ENCODE assay signal across 14 cellular contexts in genomic region chr7:66016131-66016461, GRCh38. TPM values are rescaled to one million over a fixed set of nuclear protein-coding genes. Genes with fewer than 3 reads are reported as not detected.
DNase-seq lines count a peak whose midpoint lies in the region; ATAC-seq, FAIRE-seq and TF ChIP-seq lines count a peak whose summit lies in the region.
"Had no signal": no experiment of that assay in that cellular context is flagged by ENCODE, and none has a peak within 500 bp of the region (broad histone marks: within the 10 kb centered on the region; RNA-seq: fewer than 3 reads in every experiment).

No MANE protein-coding gene starts in this region.

- no peak overlapping the region for H2AFZ ChIP-seq in HepG2 (ENCODE audit: low read length)

- TF ChIP-seq RAD21 in HepG2 (CRISPR knock-in tag; IDR thresholded peaks at IDR 0.05) = no peak

- no peaks in the 10 kb centered on the region for H3K36me3 ChIP-seq in HepG2 (replicated peaks in 1 of 2; ENCODE audit: control insufficient read depth in 1 of 2, insufficient read depth in 2 of 2, low read length in 2 of 2)
- no peaks in the 10 kb centered on the region for H3K36me3 ChIP-seq in adrenal gland (replicated peaks in 1 of 2)
- H3K36me3 ChIP-seq: ovary had no signal

- H3K27me3 ChIP-seq in HepG2 (ENCODE audit: control insufficient read depth in 1 of 2, insufficient read depth in 2 of 2, low read length in 2 of 2) (no peaks in the 10 kb centered on the region), adrenal gland (no peaks in the 10 kb centered on the region)
- H3K27me3 ChIP-seq: body of pancreas, ovary had no signal

- TF ChIP-seq CTCF in HepG2 (CRISPR knock-in tag; IDR thresholded peaks at IDR 0.05) (no peak), adrenal gland (IDR thresholded peaks at IDR 0.05) (no peak)

- BruUV-seq in HepG2 (replicated peaks; lab: Mats Ljungman, UMichigan) = no TSS peak

- WGBS in HepG2 (ENCODE audit: low lambda C conversion rate) = 19% methylated on average over 4 of the region's 4 CpGs
- WGBS in adrenal gland, 4 donors = 57 to 68% (median 59%) methylated on average over 4 of the region's 4 CpGs

- no peaks in the 10 kb centered on the region for H3K9me3 ChIP-seq in HepG2 (ENCODE audit: low read length)
- H3K9me3 ChIP-seq in adrenal gland (replicated peaks in 1 of 3) = no peaks in the 10 kb centered on the region
- H3K9me3 ChIP-seq: body of pancreas, ovary had no signal

- no peak overlapping the region for H3K9ac ChIP-seq in HepG2 (ENCODE audit: insufficient read depth, low read depth, low read length)
- H3K9ac ChIP-seq: KMS-11 had no signal

- H3K4me3 ChIP-seq in HepG2 (replicated peaks in 1 of 3; ENCODE audit: insufficient read depth in 1 of 3, low read depth in 2 of 3, low read length in 3 of 3) = no peak overlapping the region
- H3K4me3 ChIP-seq in adrenal gland = no peak overlapping the region
- H3K4me3 ChIP-seq: body of pancreas, ovary had no signal

- H3K4me1 ChIP-seq in HepG2 (ENCODE audit: insufficient read depth, low read length) = peaks cover 34% of the 10 kb centered on the region
- H3K4me1 ChIP-seq in adrenal gland (replicated peaks in 1 of 2) = no peaks in the 10 kb centered on the region
- H3K4me1 ChIP-seq: body of pancreas had no signal

- H3K4me2 ChIP-seq in HepG2 (ENCODE audit: low read depth, low read length) = peak overlapping the region; percentile 28
- H3K4me2 ChIP-seq: KMS-11 had no signal

- in situ Hi-C loops in HepG2 (cut with HindIII; ENCODE audit: extremely low pct_ligation_motif_present, low pct_unique_long_range_greater_than_20kb) = loop anchor here (25.0 kb wide), 1 partner anchor 279 kb away; no protein-coding TSS in a partner anchor

- intact Hi-C loops in HepG2 (cut with micrococcal nuclease; ENCODE audit: unreplicated experiment) (no loop called here), adrenal gland (cut with DNase I) (no loop called here)

- H3K79me2 ChIP-seq in HepG2 (ENCODE audit: insufficient read depth, low read length) = no peaks in the 10 kb centered on the region

- H3K27ac ChIP-seq in HepG2 (ENCODE audit: extremely low read length, insufficient read depth, low read length) (no peak overlapping the region), adrenal gland (no peak overlapping the region)
- H3K27ac ChIP-seq: body of pancreas, KMS-11, ovary had no signal

- no peak for TF ChIP-seq EP300 in HepG2 (IDR thresholded peaks at IDR 0.05; ENCODE audit: low read depth in 2 of 2, low read length in 2 of 2)
- no peak for TF ChIP-seq EP300 in HepG2 (CRISPR knock-in tag; IDR thresholded peaks at IDR 0.05; ENCODE audit: borderline replicate concordance)

- no peak for ATAC-seq in HepG2
- no peak for ATAC-seq in GM19351 (IDR thresholded peaks at IDR 0.05; ENCODE audit: unreplicated experiment)
- ATAC-seq: activated CD4-positive, alpha-beta T cell treated with anti-CD3 and anti-CD28 coated beads for 36 hours; body of pancreas had no signal

- no peaks in the 10 kb centered on the region for H4K20me1 ChIP-seq in HepG2 (ENCODE audit: insufficient read depth, low read length)

- CTCF ChIA-PET in HepG2 (lab: Yijun Ruan, JAX; ENCODE audit: low intra/inter-chr PET ratio, low total read pairs) = no interaction called here

- no peak for TF ChIP-seq POLR2A in HepG2 (IDR thresholded peaks at IDR 0.05; ENCODE audit: insufficient read depth in 1 of 2, low read depth in 2 of 2, low read length in 2 of 2)
- no peak for TF ChIP-seq POLR2A in adrenal gland (IDR thresholded peaks at IDR 0.05)

- no peak for FAIRE-seq in HepG2 (lab: Jason Lieb, UNC)

- POLR2A ChIA-PET in HepG2 (lab: Yijun Ruan, JAX) = no interaction called here

- DNase-seq in COLO829 (ENCODE audit: low spot score) = peak; percentile 28
- peak; percentile 94 for DNase-seq in M059J (ENCODE audit: low read depth)
- peak; percentile 85 for DNase-seq in dermis blood vessel endothelial cell
- DNase-seq in HepG2 (ENCODE audit: low spot score) = peak; percentile 54
- DNase-seq in adrenal gland = no peak
- no peak for DNase-seq in C1 segment of cervical spinal cord (lab: John Stamatoyannopoulos, UW)
- DNase-seq in NOMO-1 treated with dmso at 0.1 percent for 144 hours (lab: John Stamatoyannopoulos, UW; ENCODE audit: unreplicated experiment) = no peak
- DNase-seq: activated CD4-positive, alpha-beta T cell treated with anti-CD3 and anti-CD28 coated beads for 36 hours; body of pancreas; NCI-H2029; ovary; T-helper 1 cell had no signal

TF ChIP-seq in HepG2, 621 proteins besides CTCF, POLR2A, EP300 and RAD21:
- TF ChIP-seq SMAD9 (CRISPR knock-in tag; IDR thresholded peaks at IDR 0.05) (no peak), ATRX (CRISPR knock-in tag; IDR thresholded peaks at IDR 0.05; ENCODE audit: borderline replicate concordance) (no peak), PPARG (CRISPR knock-in tag; conservative IDR thresholded peaks at IDR 0.05) (0 out of 2 replicates have a peak, but pooled peaks have one; percentile 12), YEATS2 (CRISPR knock-in tag; IDR thresholded peaks at IDR 0.05; ENCODE audit: borderline replicate concordance) (no peak)

RNA-seq across cellular contexts. Expression of gene GUSB, which starts 34.1 kb away (rescaled TPM):
- total RNA-seq in M059J (2014; rRNA removed; shearing (Covaris generic)) = 48.5 and 52.8 TPM in 2 replicates
- total RNA-seq in dermis blood vessel endothelial cell = 40.2 and 48.1 TPM in 2 replicates
- 8.8 and 18.8 TPM in 2 replicates for total RNA-seq in HepG2 (2016; rRNA removed; fragmentation: Illumina TruSeq; extraction: Trizol)
- 11.7 and 12.8 TPM in 2 replicates for total RNA-seq in HepG2 (2016; cell fraction: cytosol; rRNA removed; fragmentation: Illumina TruSeq; extraction: Trizol; ENCODE audit: low read depth)
- total RNA-seq in HepG2 (2016; cell fraction: insoluble cytoplasmic fraction; rRNA removed; fragmentation: Illumina TruSeq; extraction: Trizol) = 7.4 and 20.2 TPM in 2 replicates
- 9.2 and 10.8 TPM in 2 replicates for total RNA-seq in HepG2 (2016; cell fraction: membrane; rRNA removed; fragmentation: Illumina TruSeq; extraction: Trizol)
- 26.0 and 31.3 TPM in 2 replicates for total RNA-seq in HepG2 (2016; cell fraction: nucleus; rRNA removed; fragmentation: Illumina TruSeq; extraction: Trizol)
- 57.6 and 60.0 TPM in 2 replicates for polyA plus RNA-seq in HepG2 (2011; rRNA removed)
- polyA plus RNA-seq in HepG2 (2011; cell fraction: cytosol; rRNA removed) = 46.9 and 57.2 TPM in 2 replicates
- polyA plus RNA-seq in HepG2 (2011; cell fraction: nucleus; rRNA removed) = 214 and 218 TPM in 2 replicates
- polyA plus RNA-seq in HepG2 (2012) = 46.7 and 48.2 TPM in 2 replicates
- polyA plus RNA-seq in HepG2 (2016; cell fraction: cytosol; fragmentation: Illumina TruSeq; extraction: Trizol; ENCODE audit: low read depth) = 9.4 and 10.5 TPM in 2 replicates
- 14.4 and 16.6 TPM in 2 replicates for polyA plus RNA-seq in HepG2 (2016; cell fraction: insoluble cytoplasmic fraction; fragmentation: Illumina TruSeq; extraction: Trizol; ENCODE audit: low read depth)
- 10.4 and 12.2 TPM in 2 replicates for polyA plus RNA-seq in HepG2 (2016; cell fraction: membrane; fragmentation: Illumina TruSeq; extraction: Trizol; ENCODE audit: low read depth)
- polyA plus RNA-seq in HepG2 (2016; cell fraction: nucleus; fragmentation: Illumina TruSeq; extraction: Trizol; ENCODE audit: insufficient read depth, low read depth) = 88.4 and 99.7 TPM in 2 replicates
- polyA minus RNA-seq in HepG2 (2011; rRNA and poly(A)+ RNA removed; ENCODE audit: low replicate concordance) = 85.0 and 99.2 TPM in 2 replicates
- polyA minus RNA-seq in HepG2 (2011; cell fraction: cytosol; rRNA and poly(A)+ RNA removed) = 18.2 and 24.4 TPM in 2 replicates
- polyA minus RNA-seq in HepG2 (2011; cell fraction: nucleus; rRNA and poly(A)+ RNA removed) = 23.9 and 27.4 TPM in 2 replicates
- total RNA-seq in adrenal gland = 10 to 100 TPM; 19.2 to 65.4 (median 46.4) TPM
- polyA plus RNA-seq in adrenal gland = 10 to 100 TPM; 37.6 to 62.0 (median 57.8) TPM

RNA-seq across cellular contexts. Expression of gene ASL, which starts 59.5 kb away (rescaled TPM):
- 39.1 and 39.9 TPM in 2 replicates for total RNA-seq in M059J (2014; rRNA removed; shearing (Covaris generic))
- 82.4 and 96.9 TPM in 2 replicates for total RNA-seq in dermis blood vessel endothelial cell
- 63.8 and 71.4 TPM in 2 replicates for total RNA-seq in HepG2 (2016; rRNA removed; fragmentation: Illumina TruSeq; extraction: Trizol)
- 10.8 and 15.3 TPM in 2 replicates for total RNA-seq in HepG2 (2016; cell fraction: cytosol; rRNA removed; fragmentation: Illumina TruSeq; extraction: Trizol; ENCODE audit: low read depth)
- 60.6 and 73.6 TPM in 2 replicates for total RNA-seq in HepG2 (2016; cell fraction: insoluble cytoplasmic fraction; rRNA removed; fragmentation: Illumina TruSeq; extraction: Trizol)
- 20.5 and 23.7 TPM in 2 replicates for total RNA-seq in HepG2 (2016; cell fraction: membrane; rRNA removed; fragmentation: Illumina TruSeq; extraction: Trizol)
- total RNA-seq in HepG2 (2016; cell fraction: nucleus; rRNA removed; fragmentation: Illumina TruSeq; extraction: Trizol) = 55.0 and 59.3 TPM in 2 replicates
- 96.5 and 146 TPM in 2 replicates for polyA plus RNA-seq in HepG2 (2011; rRNA removed)
- 66.0 and 85.0 TPM in 2 replicates for polyA plus RNA-seq in HepG2 (2011; cell fraction: cytosol; rRNA removed)
- 457 and 482 TPM in 2 replicates for polyA plus RNA-seq in HepG2 (2011; cell fraction: nucleus; rRNA removed)
- 39.6 and 57.0 TPM in 2 replicates for polyA plus RNA-seq in HepG2 (2012)
- 11.1 and 12.7 TPM in 2 replicates for polyA plus RNA-seq in HepG2 (2016; cell fraction: cytosol; fragmentation: Illumina TruSeq; extraction: Trizol; ENCODE audit: low read depth)
- 58.1 and 62.4 TPM in 2 replicates for polyA plus RNA-seq in HepG2 (2016; cell fraction: insoluble cytoplasmic fraction; fragmentation: Illumina TruSeq; extraction: Trizol; ENCODE audit: low read depth)
- 16.6 and 18.5 TPM in 2 replicates for polyA plus RNA-seq in HepG2 (2016; cell fraction: membrane; fragmentation: Illumina TruSeq; extraction: Trizol; ENCODE audit: low read depth)
- polyA plus RNA-seq in HepG2 (2016; cell fraction: nucleus; fragmentation: Illumina TruSeq; extraction: Trizol; ENCODE audit: insufficient read depth, low read depth) = 139 and 142 TPM in 2 replicates
- 24.9 and 94.0 TPM in 2 replicates for polyA minus RNA-seq in HepG2 (2011; rRNA and poly(A)+ RNA removed; ENCODE audit: low replicate concordance)
- 24.2 and 27.0 TPM in 2 replicates for polyA minus RNA-seq in HepG2 (2011; cell fraction: cytosol; rRNA and poly(A)+ RNA removed)
- 42.9 and 53.5 TPM in 2 replicates for polyA minus RNA-seq in HepG2 (2011; cell fraction: nucleus; rRNA and poly(A)+ RNA removed)
- 10 to 100 TPM; 20.1 to 32.1 (median 27.1) TPM for total RNA-seq in adrenal gland
- 10 to 100 TPM; 12.0 to 26.2 (median 23.9) TPM for polyA plus RNA-seq in adrenal gland

Comparison
In these comparisons a context has a peak if more than half of its experiments do, and no peak if none do; other contexts are left out.
1. DNase-seq: peak in COLO829 (single experiment), M059J (single experiment), dermis blood vessel endothelial cell (single experiment) and HepG2 (single experiment); none in adrenal gland (0 of 7), C1 segment of cervical spinal cord (0 of 14) and NOMO-1 treated with dmso at 0.1 percent for 144 hours (single experiment).